In the genomic region with DNA sequence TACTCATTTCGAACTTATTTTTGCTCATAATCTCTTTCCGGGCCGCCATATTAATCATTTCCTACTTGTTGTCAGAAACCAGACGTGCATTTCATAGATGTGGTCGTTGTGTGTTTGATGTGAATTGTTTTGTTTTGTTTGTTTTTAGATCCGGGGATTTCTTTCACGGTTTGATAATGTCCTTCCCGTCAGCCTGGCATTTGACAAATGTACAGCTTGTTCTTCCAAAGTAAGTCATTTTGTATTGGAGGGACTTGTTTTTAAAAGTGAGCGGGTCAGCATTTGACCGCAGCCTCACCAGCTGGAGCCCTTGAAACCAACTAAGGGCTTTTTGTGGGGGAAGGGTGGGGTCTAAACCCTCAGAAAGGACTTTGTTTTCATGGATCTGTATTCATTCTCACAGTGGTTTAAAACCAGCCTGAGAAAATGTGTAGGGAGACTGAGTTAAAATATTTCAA, we compare ENCODE assay signal across 9 cellular contexts.
DNase-seq lines count a peak whose midpoint lies in the region; TF ChIP-seq lines count a peak whose summit lies in the region.
"Had no signal": no experiment of that assay in that cellular context is flagged by ENCODE, and none has a peak within 500 bp of the region (broad histone marks: within the 10 kb centered on the region; RNA-seq: fewer than 3 reads in every experiment).

No MANE protein-coding gene starts in this region.

- H3K9ac ChIP-seq in endodermal cell (ENCODE audit: extremely low read depth, low read length, poor library complexity, severe bottlenecking) = no peak overlapping the region

- H3K27me3 Mint-ChIP-seq in endodermal cell (ENCODE audit: insufficient read depth) = no peaks in the 10 kb centered on the region
- no peaks in the 10 kb centered on the region for H3K27me3 Mint-ChIP-seq in activated naive CD8-positive, alpha-beta T cell treated with anti-CD3 and anti-CD28 coated beads for 36 hours

- no peaks in the 10 kb centered on the region for H3K9me3 Mint-ChIP-seq in endodermal cell
- H3K9me3 Mint-ChIP-seq in activated naive CD8-positive, alpha-beta T cell treated with anti-CD3 and anti-CD28 coated beads for 36 hours = no peaks in the 10 kb centered on the region

- no peak overlapping the region for H3K27ac Mint-ChIP-seq in endodermal cell
- no peak overlapping the region for H3K27ac Mint-ChIP-seq in activated naive CD8-positive, alpha-beta T cell treated with anti-CD3 and anti-CD28 coated beads for 36 hours

- no peak for TF ChIP-seq CTCF in endodermal cell (conservative IDR thresholded peaks at IDR 0.05)
- TF ChIP-seq CTCF in transverse colon (IDR thresholded peaks at IDR 0.05) = no peak
- TF ChIP-seq CTCF in WERI-Rb-1 (IDR thresholded peaks at IDR 0.05; ENCODE audit: low read depth, low read length) = no peak

- H3K4me3 ChIP-seq in SJCRH30 (peak overlapping the region; percentile 37), endodermal cell (ENCODE audit: low read length) (no peak overlapping the region), muscle layer of duodenum (ENCODE audit: low read depth in 1 of 2, low read length in 2 of 2) (no peak overlapping the region), transverse colon (no peak overlapping the region), WERI-Rb-1 (ENCODE audit: low read depth, low read length) (no peak overlapping the region)

- H3K36me3 Mint-ChIP-seq in endodermal cell (ENCODE audit: low read depth) = peaks cover 1% of the 10 kb centered on the region
- peaks cover 2% of the 10 kb centered on the region for H3K36me3 Mint-ChIP-seq in activated naive CD8-positive, alpha-beta T cell treated with anti-CD3 and anti-CD28 coated beads for 36 hours

- no peak overlapping the region for H3K4me3 Mint-ChIP-seq in endodermal cell
- H3K4me3 Mint-ChIP-seq in activated naive CD8-positive, alpha-beta T cell treated with anti-CD3 and anti-CD28 coated beads for 36 hours = no peak overlapping the region

- 78 to 80% methylated on average over 6 to 10 of the region's 10 CpGs for WGBS in endodermal cell (ENCODE audit: insufficient coverage in 1 of 2, insufficient read length in 1 of 2), 2 experiments
- WGBS in transverse colon (ENCODE audit: low coverage in 1 of 2), 2 donors = 64 to 70% methylated on average over 9 to 10 of the region's 10 CpGs

- H3K27ac ChIP-seq in SJCRH30 = peak overlapping the region; percentile 37
- H3K27ac ChIP-seq in endodermal cell (ENCODE audit: low read depth, low read length) = peak overlapping the region; percentile 84
- peak overlapping the region; percentile 39 for H3K27ac ChIP-seq in muscle layer of duodenum (ENCODE audit: low read length)
- H3K27ac ChIP-seq in transverse colon = peak overlapping the region; percentile 37 to 49 (median 42)
- H3K27ac ChIP-seq in WERI-Rb-1 = no peak overlapping the region

- H3K36me3 ChIP-seq in SJCRH30 (no peaks in the 10 kb centered on the region), endodermal cell (ENCODE audit: control insufficient read depth, insufficient read depth, low read length) (no peaks in the 10 kb centered on the region), muscle layer of duodenum (ENCODE audit: control insufficient read depth in 1 of 2, insufficient read depth in 2 of 2, low read length in 2 of 2) (peaks cover 0 to 4% of the 10 kb centered on the region in 2 donors), transverse colon (no peaks in the 10 kb centered on the region), WERI-Rb-1 (no peaks in the 10 kb centered on the region)

- no peak for TF ChIP-seq EP300 in transverse colon (IDR thresholded peaks at IDR 0.05; ENCODE audit: low read depth)

- H3K27me3 ChIP-seq in SJCRH30 (no peaks in the 10 kb centered on the region), endodermal cell (ENCODE audit: control insufficient read depth, insufficient read depth, low read length, poor library complexity, severe bottlenecking) (no peaks in the 10 kb centered on the region), muscle layer of duodenum (ENCODE audit: low read depth, low read length) (no peaks in the 10 kb centered on the region), transverse colon (no peaks in the 10 kb centered on the region), WERI-Rb-1 (ENCODE audit: insufficient read depth, low read depth, severe bottlenecking) (no peaks in the 10 kb centered on the region)

- H3K4me1 ChIP-seq in SJCRH30 = peaks cover 35% of the 10 kb centered on the region
- H3K4me1 ChIP-seq in endodermal cell (ENCODE audit: control insufficient read depth, insufficient read depth, low read length) = peaks cover 3% of the 10 kb centered on the region
- peaks cover 0 to 4% of the 10 kb centered on the region in 2 donors for H3K4me1 ChIP-seq in muscle layer of duodenum (ENCODE audit: control insufficient read depth in 1 of 2, insufficient read depth in 2 of 2, low read length in 2 of 2)
- peaks cover 0 to 11% (median 3%) of the 10 kb centered on the region in 4 donors for H3K4me1 ChIP-seq in transverse colon

- in situ Hi-C loops in transverse colon (cut with MboI; ENCODE audit: low pct_ligation_motif_present in 1 of 4, low pct_unique_long_range_greater_than_20kb in 1 of 4, low sequenced_read_pairs in 3 of 4) = loop anchor here (5.0 to 25.0 kb wide), 6 partner anchors 132 to 432 kb away; no protein-coding TSS in a partner anchor

- no peaks in the 10 kb centered on the region for H3K9me3 ChIP-seq in SJCRH30 (replicated peaks)
- H3K9me3 ChIP-seq in endodermal cell (ENCODE audit: control insufficient read depth, low read length) = no peaks in the 10 kb centered on the region
- H3K9me3 ChIP-seq in muscle layer of duodenum (ENCODE audit: control insufficient read depth in 1 of 2, low read length in 2 of 2) = no peaks in the 10 kb centered on the region
- no peaks in the 10 kb centered on the region for H3K9me3 ChIP-seq in transverse colon
- H3K9me3 ChIP-seq in WERI-Rb-1 (ENCODE audit: severe bottlenecking) = no peaks in the 10 kb centered on the region

- peaks cover 20% of the 10 kb centered on the region for H3K4me1 Mint-ChIP-seq in endodermal cell
- no peaks in the 10 kb centered on the region for H3K4me1 Mint-ChIP-seq in activated naive CD8-positive, alpha-beta T cell treated with anti-CD3 and anti-CD28 coated beads for 36 hours

- TF ChIP-seq POLR2A in transverse colon (IDR thresholded peaks at IDR 0.05) = no peak

- DNase-seq in SJCRH30 = peak; percentile 51 to 69
- no peak for DNase-seq in endodermal cell
- no peak for DNase-seq in transverse colon
- DNase-seq in WERI-Rb-1 = no peak
- no peak for DNase-seq in activated naive CD8-positive, alpha-beta T cell treated with anti-CD3 and anti-CD28 coated beads for 36 hours
- DNase-seq in NCI-H1105 (lab: John Stamatoyannopoulos, UW) = no peak
- DNase-seq: left ventricle myocardium superior, NCI-H187 treated with DMSO at 0.1 percent for 48 hours had no signal

- intact Hi-C loops in transverse colon (cut with DNase I; ENCODE audit: low total_unique reads) = loop anchor here (2.0 to 5.0 kb wide), 2 partner anchors 273 to 422 kb away; no protein-coding TSS in a partner anchor

Comparison
In these comparisons a context has a peak if more than half of its experiments do, and no peak if none do; other contexts are left out.
1. DNase-seq: peak in SJCRH30 (2 of 2); none in endodermal cell (single experiment), transverse colon (single experiment), WERI-Rb-1 (single experiment), activated naive CD8-positive, alpha-beta T cell treated with anti-CD3 and anti-CD28 coated beads for 36 hours (single experiment) and NCI-H1105 (single experiment).